1 cellular context compared by ENCODE assay signal in the genomic region with DNA sequence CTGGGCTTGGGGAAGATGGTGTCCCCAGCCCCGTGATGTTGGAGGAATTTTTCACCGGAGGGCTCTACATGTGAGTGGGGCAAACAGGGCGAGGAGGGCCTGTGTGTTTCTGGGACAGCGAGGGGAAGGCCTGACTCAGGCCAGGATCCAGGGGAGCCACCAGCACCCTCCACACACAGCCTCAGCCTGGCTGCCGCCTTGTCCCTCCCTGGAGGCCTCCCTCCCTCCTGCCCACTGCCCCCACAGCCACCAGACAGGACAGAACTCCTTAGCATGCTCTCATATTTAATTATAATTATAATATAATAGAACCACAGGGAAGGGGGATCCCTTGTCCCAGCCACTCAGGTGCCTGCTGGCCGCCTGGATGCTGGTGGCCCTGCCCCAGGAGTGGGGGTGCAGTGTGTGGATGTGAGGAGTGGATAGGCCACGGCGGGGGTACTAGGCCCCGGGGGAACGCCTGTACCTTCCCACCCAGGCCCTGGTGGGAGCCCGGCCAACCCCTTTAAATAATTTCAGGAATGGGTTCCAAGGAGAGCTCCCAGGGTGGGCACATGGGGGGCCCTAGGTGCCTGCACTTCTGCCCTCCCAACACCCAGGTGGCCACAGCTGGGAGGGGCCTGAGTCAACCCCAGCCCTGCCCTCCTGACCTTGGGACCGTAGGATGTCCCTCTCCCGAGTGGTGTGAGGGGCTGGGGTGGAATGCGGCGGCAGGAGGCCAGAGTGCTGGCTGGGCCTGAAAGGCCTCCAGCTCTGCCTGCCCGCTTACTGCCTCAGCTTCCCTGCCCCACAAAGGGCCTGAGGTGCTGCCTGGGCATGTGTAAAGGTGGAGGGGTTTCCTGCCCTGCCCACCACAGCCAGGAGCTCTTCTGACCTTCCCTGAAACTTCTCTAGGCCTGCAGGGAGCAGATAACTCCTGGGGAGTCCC.
TF ChIP-seq lines count a peak whose summit lies in the region.

No MANE protein-coding gene starts in this region.

TF ChIP-seq in GM12891, 5 proteins besides CTCF, POLR2A, EP300 and RAD21:
- TF ChIP-seq POLR2AphosphoS5 (IDR thresholded peaks at IDR 0.05; ENCODE audit: low read depth, low read length) (no peak), SPI1 (IDR thresholded peaks at IDR 0.05; ENCODE audit: low read depth, low read length) (no peak), TAF1 (IDR thresholded peaks at IDR 0.05; ENCODE audit: low read depth, low read length) (no peak), PAX5 (IDR thresholded peaks at IDR 0.05; ENCODE audit: insufficient read depth, low read length, severe bottlenecking) (no peak), POU2F2 (IDR thresholded peaks at IDR 0.05; ENCODE audit: low read depth, low read length) (no peak)
